ENCODE assay signal across 1 cellular context in genomic region chr16:11601911-11602310, GRCh38.
TF ChIP-seq lines count a peak whose summit lies in the region.

No MANE protein-coding gene starts in this region.

TF ChIP-seq in IMR-90, 13 proteins besides CTCF, POLR2A, EP300 and RAD21 (continued from another document):
- TF ChIP-seq MXI1 (IDR thresholded peaks at IDR 0.05; ENCODE audit: borderline replicate concordance, low read depth, low read length): no peak
- no peak for TF ChIP-seq CHD1 (IDR thresholded peaks at IDR 0.05; ENCODE audit: low read depth, low read length)
- TF ChIP-seq MAFK (IDR thresholded peaks at IDR 0.05; ENCODE audit: low read depth, low read length): no peak
- TF ChIP-seq, protein P1, sequence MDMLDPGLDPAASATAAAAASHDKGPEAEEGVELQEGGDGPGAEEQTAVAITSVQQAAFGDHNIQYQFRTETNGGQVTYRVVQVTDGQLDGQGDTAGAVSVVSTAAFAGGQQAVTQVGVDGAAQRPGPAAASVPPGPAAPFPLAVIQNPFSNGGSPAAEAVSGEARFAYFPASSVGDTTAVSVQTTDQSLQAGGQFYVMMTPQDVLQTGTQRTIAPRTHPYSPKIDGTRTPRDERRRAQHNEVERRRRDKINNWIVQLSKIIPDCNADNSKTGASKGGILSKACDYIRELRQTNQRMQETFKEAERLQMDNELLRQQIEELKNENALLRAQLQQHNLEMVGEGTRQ (IDR thresholded peaks at IDR 0.05; ENCODE audit: low read depth, low read length): no peak
TF ChIP-seq in IMR-90: peak in this region for 0.
